In the genomic region with DNA sequence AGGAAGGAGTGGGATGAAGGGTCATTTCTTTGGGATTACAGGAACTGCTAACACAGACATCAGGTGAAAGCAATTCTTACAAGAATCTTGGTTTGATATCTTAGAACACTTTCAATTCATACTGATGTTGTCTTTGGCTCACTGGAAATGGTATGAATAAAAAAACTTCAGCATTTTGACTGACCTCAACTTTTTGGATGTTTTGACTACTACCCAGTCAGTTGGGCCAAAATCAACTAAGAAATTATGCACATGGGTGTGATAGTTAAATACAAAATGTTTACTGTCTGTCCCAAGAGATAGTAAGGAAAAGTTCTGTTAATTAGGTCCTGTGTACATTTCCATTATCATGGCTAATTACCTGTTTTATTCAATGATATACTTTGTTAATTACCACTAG, we compare ENCODE assay signal across 24 cellular contexts.
"Had no signal": no experiment of that assay in that cellular context is flagged by ENCODE, and none has a peak within 500 bp of the region (broad histone marks: within the 10 kb centered on the region; RNA-seq: fewer than 3 reads in every experiment).

No MANE protein-coding gene starts in this region.

- H3K4me3 Mint-ChIP-seq: naive thymus-derived CD8-positive, alpha-beta T cell; natural killer cell treated with Interleukin-12 subunit alpha and Interleukin-12 subunit beta and Interleukin-15 and Interleukin-18, amount 100 ng/mL, for 72 hours; nephron progenitor cell; neural crest cell; stimulated activated memory B cell treated with anti-CD40 and anti-IgM and Interleukin-4, amounts not matched to agents 10 μg/mL and 1 μg/mL and 100 μg/mL, for 72 hours; stimulated activated naive CD8-positive, alpha-beta T cell treated with anti-CD3 and anti-CD28 coated beads, Interleukin-15, amount 100 ng/mL, for 72 hours had no signal

- H3K9me3 Mint-ChIP-seq: naive thymus-derived CD8-positive, alpha-beta T cell; natural killer cell treated with Interleukin-12 subunit alpha and Interleukin-12 subunit beta and Interleukin-15 and Interleukin-18, amount 100 ng/mL, for 72 hours had no signal

- H3K36me3 Mint-ChIP-seq: naive thymus-derived CD8-positive, alpha-beta T cell; natural killer cell treated with Interleukin-12 subunit alpha and Interleukin-12 subunit beta and Interleukin-15 and Interleukin-18, amount 100 ng/mL, for 72 hours; stimulated activated memory B cell treated with anti-CD40 and anti-IgM and Interleukin-4, amounts not matched to agents 10 μg/mL and 1 μg/mL and 100 μg/mL, for 72 hours had no signal

- ATAC-seq: naive thymus-derived CD8-positive, alpha-beta T cell; natural killer cell treated with Interleukin-12 subunit alpha and Interleukin-12 subunit beta and Interleukin-15 and Interleukin-18, amount 100 ng/mL, for 72 hours; pancreas; psoas muscle; right lobe of liver; stimulated activated memory B cell treated with anti-CD40 and anti-IgM and Interleukin-4, amounts not matched to agents 10 μg/mL and 1 μg/mL and 100 μg/mL, for 72 hours; stimulated activated naive CD8-positive, alpha-beta T cell treated with anti-CD3 and anti-CD28 coated beads, Interleukin-15, amount 100 ng/mL, for 72 hours; stimulated activated naive CD8-positive, alpha-beta T cell treated with anti-CD3 and anti-CD28 coated beads, Interleukin-15, Interleukin-2, amounts not matched to agents 100 U/mL and 50 U/mL, for 24 hours had no signal

- DNase-seq: naive thymus-derived CD8-positive, alpha-beta T cell; nephron progenitor cell; nucleus accumbens; pancreas; posterior cingulate gyrus; psoas muscle; right cardiac atrium; right lobe of liver; spleen; stimulated activated CD4-positive, alpha-beta T cell treated with anti-CD3 and anti-CD28 coated beads, Interleukin-12 subunit alpha, Interleukin-12 subunit beta, amount 100 ng/mL, for 4 hours; stimulated activated CD4-positive, alpha-beta T cell treated with anti-CD3 and anti-CD28 coated beads, Interleukin-1b, Interleukin-23, amount 100 ng/mL, for 48 hours; stimulated activated CD4-positive, alpha-beta T cell treated with anti-CD3 and anti-CD28 coated beads, Interleukin-4, amount 100 ng/mL, for 1 hour; stimulated activated CD4-positive, alpha-beta T cell treated with anti-CD3 and anti-CD28 coated beads, Interleukin-4, amount 100 ng/mL, for 4 hours; stimulated activated CD8-positive, alpha-beta memory T cell treated with anti-CD3 and anti-CD28 coated beads, Interleukin-4, amount 100 ng/mL, for 48 hours; stimulated activated naive CD4-positive, alpha-beta T cell; stimulated activated naive CD8-positive, alpha-beta T cell treated with anti-CD3 and anti-CD28 coated beads, Interleukin-15, amount 100 ng/mL, for 72 hours; stimulated activated naive CD8-positive, alpha-beta T cell treated with anti-CD3 and anti-CD28 coated beads, Interleukin-15, Interleukin-2, amounts not matched to agents 100 U/mL and 50 U/mL, for 24 hours; thyroid gland; trophoblast cell; upper lobe of left lung had no signal

- H3K4me1 Mint-ChIP-seq: stimulated activated memory B cell treated with anti-CD40 and anti-IgM and Interleukin-4, amounts not matched to agents 10 μg/mL and 1 μg/mL and 100 μg/mL, for 72 hours; stimulated activated naive CD8-positive, alpha-beta T cell treated with anti-CD3 and anti-CD28 coated beads, Interleukin-15, amount 100 ng/mL, for 72 hours had no signal

- H3K27ac Mint-ChIP-seq: naive thymus-derived CD8-positive, alpha-beta T cell; natural killer cell treated with Interleukin-12 subunit alpha and Interleukin-12 subunit beta and Interleukin-15 and Interleukin-18, amount 100 ng/mL, for 72 hours; nephron progenitor cell; progenitor cell of endocrine pancreas; stimulated activated memory B cell treated with anti-CD40 and anti-IgM and Interleukin-4, amounts not matched to agents 10 μg/mL and 1 μg/mL and 100 μg/mL, for 72 hours; stimulated activated naive CD8-positive, alpha-beta T cell treated with anti-CD3 and anti-CD28 coated beads, Interleukin-15, amount 100 ng/mL, for 72 hours had no signal
